In the genomic region with DNA sequence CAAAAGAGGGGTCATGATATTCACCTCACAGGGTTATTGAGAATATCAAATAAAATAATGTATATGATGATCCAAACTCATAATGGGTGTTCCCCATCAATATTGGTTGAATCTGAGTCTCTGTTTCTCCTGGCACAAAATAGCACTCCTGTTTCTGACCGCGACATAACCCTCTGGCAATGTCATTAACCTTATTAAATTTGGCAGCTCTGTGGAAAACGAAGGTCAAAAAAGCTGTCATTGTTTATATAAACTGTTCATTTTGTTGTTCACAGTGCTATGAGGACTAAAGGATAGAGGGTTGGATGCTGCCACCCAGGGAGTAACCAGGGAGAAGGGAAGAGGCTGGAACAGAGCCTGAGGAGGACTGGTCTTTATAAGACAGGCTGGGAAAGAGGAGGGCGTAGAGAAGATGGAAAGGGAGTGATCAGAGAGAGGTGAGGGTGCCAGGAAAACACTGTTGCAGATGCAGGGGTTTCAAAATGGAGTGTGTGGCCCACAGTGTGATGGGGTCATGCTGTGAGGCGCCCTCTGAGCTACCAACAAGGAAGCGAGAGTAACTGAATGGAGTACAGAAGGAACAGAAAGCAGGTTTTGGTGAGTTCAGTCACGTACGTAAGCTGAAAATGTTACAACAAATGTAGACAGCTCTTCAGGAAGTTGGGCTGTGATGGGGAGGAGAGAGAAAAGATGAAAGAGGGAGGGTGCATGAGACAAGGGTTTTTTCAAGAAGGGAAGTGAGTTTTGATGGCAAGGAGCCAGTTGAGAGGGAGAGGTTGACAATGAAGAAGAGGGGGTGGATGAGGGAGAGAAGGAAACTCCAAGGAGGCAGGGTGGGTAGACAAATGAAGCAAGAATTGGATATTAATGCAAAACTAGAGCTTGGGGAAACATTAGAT, we compare ENCODE assay signal across 8 cellular contexts.
DNase-seq lines count a peak whose midpoint lies in the region; ATAC-seq and TF ChIP-seq lines count a peak whose summit lies in the region.

No MANE protein-coding gene starts in this region.

- peaks cover 31 to 48% (median 34%) of the 10 kb centered on the region in 3 donors for H3K4me1 Mint-ChIP-seq in T-cell
- H3K4me1 Mint-ChIP-seq in MCF 10A (ENCODE audit: insufficient read depth, unreplicated experiment): peaks cover 6% of the 10 kb centered on the region

- CTCF ChIA-PET in T-cell (lab: Charles Lee) (interaction anchor here (0.6 to 1.8 kb wide), 12 partner anchors 10 to 366 kb away, joined by 3 to 15 read pairs (median 4); no protein-coding TSS in a partner anchor), MCF 10A (lab: Yijun Ruan, JAX) (interaction anchor here (0.9 to 1.5 kb wide), 8 partner anchors 10 to 366 kb away, joined by 3 to 7 read pairs (median 4); no protein-coding TSS in a partner anchor)

- ATAC-seq in HG03060 (IDR thresholded peaks at IDR 0.05; ENCODE audit: low read depth, unreplicated experiment) (peak; percentile 99), T-cell (replicated peaks in 1 of 4) (peak; percentile 92 to 98 (median 97))

- peak overlapping the region; percentile 55 to 68 (median 57) for H3K4me3 Mint-ChIP-seq in T-cell
- no peak overlapping the region for H3K4me3 Mint-ChIP-seq in MCF 10A (ENCODE audit: unreplicated experiment)

- peak; percentile 22 for DNase-seq in stimulated activated CD4-positive, alpha-beta T cell treated with anti-CD3 and anti-CD28 coated beads, Interleukin-2, amount 100 ng/mL, for 4 hours (ENCODE audit: low read depth)
- no peak for DNase-seq in stimulated activated CD4-positive, alpha-beta T cell treated with anti-CD3 and anti-CD28 coated beads, Interleukin-2, amount 100 ng/mL, for 24 hours
- DNase-seq in T-cell: peak in 33 of 34 experiments; percentile 11 to 78 (median 54)
- peak; percentile 48 for DNase-seq in iris pigment epithelial cell (ENCODE audit: low read depth)
- no peak for DNase-seq in MCF 10A (ENCODE audit: unreplicated experiment)
- DNase-seq in NCI-H2196 treated with DMSO at 0.1 percent for 48 hours (lab: John Stamatoyannopoulos, UW; ENCODE audit: unreplicated experiment): no peak
- no peak for DNase-seq in NCI-H187 (lab: John Stamatoyannopoulos, UW)

- H3K36me3 Mint-ChIP-seq in T-cell (no peaks in the 10 kb centered on the region), MCF 10A (ENCODE audit: insufficient read depth, unreplicated experiment) (peaks cover 5% of the 10 kb centered on the region)

- no TSS peak for BruUV-seq in MCF 10A (replicated peaks; lab: Mats Ljungman, UMichigan)

- H3K9me3 Mint-ChIP-seq in T-cell (no peaks in the 10 kb centered on the region), MCF 10A (ENCODE audit: unreplicated experiment) (no peaks in the 10 kb centered on the region)

- POLR2A ChIA-PET in T-cell (lab: Charles Lee): interaction anchor here (0.5 to 1.1 kb wide), 10 partner anchors 10 to 366 kb away, joined by 3 to 8 read pairs (median 4); no protein-coding TSS in a partner anchor
- POLR2A ChIA-PET in MCF 10A (lab: Yijun Ruan, JAX): interaction anchor here (0.7 to 8.2 kb wide), 2 partner anchors 9 to 28 kb away, joined by 3 to 78 read pairs; no protein-coding TSS in a partner anchor

- TF ChIP-seq CTCF in MCF 10A (IDR thresholded peaks at IDR 0.05; ENCODE audit: unreplicated experiment): no peak

- intact Hi-C loops in MCF 10A (cut with micrococcal nuclease): no loop called here

- H3K27me3 Mint-ChIP-seq in T-cell: no peaks in the 10 kb centered on the region
- H3K27me3 Mint-ChIP-seq in MCF 10A (ENCODE audit: insufficient read depth, unreplicated experiment): no peaks in the 10 kb centered on the region

- H3K27ac Mint-ChIP-seq in T-cell: peak overlapping the region; percentile 97 to 98
- no peak overlapping the region for H3K27ac Mint-ChIP-seq in MCF 10A (ENCODE audit: low read depth, unreplicated experiment)

Comparison
In these comparisons a context has a peak if more than half of its experiments do, and no peak if none do; other contexts are left out.
1. DNase-seq: peak in stimulated activated CD4-positive, alpha-beta T cell treated with anti-CD3 and anti-CD28 coated beads, Interleukin-2, amount 100 ng/mL, for 4 hours (single experiment), T-cell (33 of 34) and iris pigment epithelial cell (single experiment); none in stimulated activated CD4-positive, alpha-beta T cell treated with anti-CD3 and anti-CD28 coated beads, Interleukin-2, amount 100 ng/mL, for 24 hours (0 of 2), MCF 10A (single experiment), NCI-H2196 treated with DMSO at 0.1 percent for 48 hours (single experiment) and NCI-H187 (0 of 2).